Comparison of ENCODE assay signal across 15 cellular contexts in the genomic region with DNA sequence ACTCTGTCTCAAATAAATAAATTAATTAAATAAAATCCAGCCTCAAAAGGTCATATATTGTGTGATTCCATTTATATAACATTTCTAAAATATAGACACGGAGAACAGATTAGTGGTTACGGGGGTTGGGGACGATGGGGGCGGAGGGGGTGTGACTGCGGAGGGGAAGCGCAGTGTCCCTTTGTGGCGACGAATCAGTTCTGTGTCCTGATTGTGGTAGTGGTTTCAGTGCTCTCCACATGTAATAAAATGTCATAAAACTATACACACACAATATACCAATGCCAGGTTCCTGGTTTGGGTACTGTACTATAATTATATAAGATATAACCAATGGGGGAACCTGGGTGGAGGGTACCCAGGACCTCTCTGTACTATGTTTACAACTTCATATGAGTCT.
"Had no signal": no experiment of that assay in that cellular context is flagged by ENCODE, and none has a peak within 500 bp of the region (broad histone marks: within the 10 kb centered on the region; RNA-seq: fewer than 3 reads in every experiment).

No MANE protein-coding gene starts in this region.

- H3K9me3 ChIP-seq: thyroid gland had no signal

- H3K4me1 ChIP-seq: uterus had no signal

- DNase-seq: activated B cell treated with CpG ODN at 0.5 μM for 24 hours; activated CD4-positive, alpha-beta T cell treated with anti-CD3 and anti-CD28 coated beads for 48 hours; activated CD8-positive, alpha-beta memory T cell treated with anti-CD3 and anti-CD28 coated beads, Interleukin-2, amount 50 U/mL, for 4 hours; activated CD8-positive, alpha-beta T cell treated with anti-CD3 and anti-CD28 coated beads for 36 hours; activated gamma-delta T cell treated with Interleukin-2 at 50 U/mL for 16 hours; amniotic stem cell; stimulated activated CD4-positive, alpha-beta T cell treated with anti-CD3 and anti-CD28 coated beads, Interleukin-4, amount 100 ng/mL, for 1 hour; stimulated activated naive B cell treated with anti-CD40 and anti-IgM and Interleukin-4, amounts not matched to agents 10 μg/mL and 1 μg/mL and 100 μg/mL, for 72 hours; thyroid gland; uterus had no signal

- H3K36me3 Mint-ChIP-seq: natural killer cell treated with Interleukin-12 subunit alpha and Interleukin-12 subunit beta and Interleukin-15 and Interleukin-18, amount 100 ng/mL, for 72 hours had no signal

- ATAC-seq: activated CD8-positive, alpha-beta T cell treated with anti-CD3 and anti-CD28 coated beads for 36 hours; esophagus mucosa; left lobe of liver; natural killer cell treated with Interleukin-12 subunit alpha and Interleukin-12 subunit beta and Interleukin-15 and Interleukin-18, amount 100 ng/mL, for 72 hours; stimulated activated naive B cell treated with anti-CD40 and anti-IgM and Interleukin-4, amounts not matched to agents 10 μg/mL and 1 μg/mL and 100 μg/mL, for 72 hours had no signal

- H3K27ac Mint-ChIP-seq: activated B cell treated with CpG ODN at 0.5 μM for 24 hours; activated CD8-positive, alpha-beta T cell treated with anti-CD3 and anti-CD28 coated beads for 36 hours; activated naive CD8-positive, alpha-beta T cell; natural killer cell treated with Interleukin-12 subunit alpha and Interleukin-12 subunit beta and Interleukin-15 and Interleukin-18, amount 100 ng/mL, for 72 hours; stimulated activated naive B cell treated with anti-CD40 and anti-IgM and Interleukin-4, amounts not matched to agents 10 μg/mL and 1 μg/mL and 100 μg/mL, for 72 hours had no signal

- H3K27ac ChIP-seq: thyroid gland, uterus had no signal

- H3K9me3 Mint-ChIP-seq: activated B cell treated with CpG ODN at 0.5 μM for 24 hours; natural killer cell treated with Interleukin-12 subunit alpha and Interleukin-12 subunit beta and Interleukin-15 and Interleukin-18, amount 100 ng/mL, for 72 hours had no signal

- H3K4me3 ChIP-seq: thyroid gland, uterus had no signal

- H3K4me3 Mint-ChIP-seq: activated B cell treated with CpG ODN at 0.5 μM for 24 hours; activated CD8-positive, alpha-beta T cell treated with anti-CD3 and anti-CD28 coated beads for 36 hours; activated naive CD8-positive, alpha-beta T cell; natural killer cell treated with Interleukin-12 subunit alpha and Interleukin-12 subunit beta and Interleukin-15 and Interleukin-18, amount 100 ng/mL, for 72 hours; stimulated activated naive B cell treated with anti-CD40 and anti-IgM and Interleukin-4, amounts not matched to agents 10 μg/mL and 1 μg/mL and 100 μg/mL, for 72 hours had no signal

- H3K27me3 ChIP-seq: thyroid gland, uterus had no signal

- H3K36me3 ChIP-seq: thyroid gland, uterus had no signal

- FAIRE-seq: islet of Langerhans had no signal
